In the genomic region with DNA sequence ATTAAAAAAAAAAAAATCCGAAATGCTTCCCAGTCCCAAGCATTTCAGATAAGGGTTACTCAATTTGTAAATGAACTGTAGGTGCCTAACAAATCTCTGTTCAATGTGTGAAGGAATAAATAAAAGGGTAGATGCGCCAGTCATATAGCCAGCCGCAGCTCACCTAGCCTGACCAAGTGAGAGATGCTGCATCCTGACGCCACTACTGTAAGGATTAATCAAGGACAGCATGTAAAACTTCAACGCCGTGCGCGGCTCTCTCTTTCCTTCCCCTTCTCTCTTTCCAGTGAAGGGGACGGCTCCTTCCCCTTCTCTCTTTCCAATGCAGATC, we compare ENCODE assay signal across 8 cellular contexts. TPM values are rescaled to one million over a fixed set of nuclear protein-coding genes. Genes with fewer than 3 reads are reported as not detected.
A peak's percentile ranks its signal among the peaks of the same experiment; 100 is the strongest.
DNase-seq lines count a peak whose midpoint lies in the region; ATAC-seq and TF ChIP-seq lines count a peak whose summit lies in the region.

No MANE protein-coding gene starts in this region.

- H3K4me3 ChIP-seq in lower leg skin (ENCODE audit: low read depth, poor library complexity, severe bottlenecking): peak overlapping the region; percentile 79
- peak overlapping the region; percentile 69 to 91 (median 78) for H3K4me3 ChIP-seq in upper lobe of left lung

- H3K4me3 Mint-ChIP-seq in brain: peak overlapping the region; percentile 95 to 99 (median 96)

- H3K27me3 ChIP-seq in upper lobe of left lung: no peaks in the 10 kb centered on the region

- ATAC-seq in GM19035 (IDR thresholded peaks at IDR 0.05; ENCODE audit: unreplicated experiment) (peak; percentile 28), HG03439 (IDR thresholded peaks at IDR 0.05; ENCODE audit: unreplicated experiment) (peak; percentile 13), upper lobe of left lung (ENCODE audit: low FRiP score in 2 of 2) (peak; percentile 36 to 52), GM18858 (IDR thresholded peaks at IDR 0.05; ENCODE audit: unreplicated experiment) (no peak)

- H3K9me3 Mint-ChIP-seq in brain: peaks cover 0 to 4% (median 0%) of the 10 kb centered on the region in 5 experiments

- no peaks in the 10 kb centered on the region for H3K9me3 ChIP-seq in upper lobe of left lung

- peaks cover 31% of the 10 kb centered on the region for H3K4me1 Mint-ChIP-seq in brain

- TF ChIP-seq POLR2A in lower leg skin (IDR thresholded peaks at IDR 0.05): no peak
- peak in 1 of 4 donors; percentile 47 for TF ChIP-seq POLR2A in upper lobe of left lung (IDR thresholded peaks at IDR 0.05)

- H3K27me3 Mint-ChIP-seq in brain: peaks cover 15% of the 10 kb centered on the region

- peak overlapping the region; percentile 63 to 85 (median 74) for H3K27ac ChIP-seq in upper lobe of left lung

- TF ChIP-seq CTCF in brain (conservative IDR thresholded peaks at IDR 0.05): no peak
- no peak for TF ChIP-seq CTCF in lower leg skin (IDR thresholded peaks at IDR 0.05)
- no peak for TF ChIP-seq CTCF in upper lobe of left lung (IDR thresholded peaks at IDR 0.05)

- peaks cover 0 to 12% (median 3%) of the 10 kb centered on the region in 4 donors for H3K36me3 ChIP-seq in upper lobe of left lung

- H3K4me1 ChIP-seq in upper lobe of left lung: peaks cover 9 to 18% (median 15%) of the 10 kb centered on the region in 4 donors

- H3K36me3 Mint-ChIP-seq in brain: peaks cover 8% of the 10 kb centered on the region

- intact Hi-C loops in lower leg skin (cut with DNase I; ENCODE audit: low total_unique reads): no loop called here

- TF ChIP-seq EP300 in upper lobe of left lung (IDR thresholded peaks at IDR 0.05): no peak

- DNase-seq in lower leg skin (ENCODE audit: low spot score in 2 of 2): no peak
- DNase-seq in upper lobe of left lung: no peak
- no peak for DNase-seq in cortex of kidney (lab: John Stamatoyannopoulos, UW)
- DNase-seq in inferior parietal cortex (ENCODE audit: extremely low spot score): no peak

- 9 to 10% methylated on average over 9 of the region's 9 CpGs for WGBS in lower leg skin, 2 donors
- 7 to 12% methylated on average over 9 of the region's 9 CpGs for WGBS in upper lobe of left lung, 2 donors

- peak overlapping the region; percentile 85 to 99 (median 96) for H3K27ac Mint-ChIP-seq in brain

RNA-seq across cellular contexts. Expression of a gene that starts 0.4 kb away (rescaled TPM):
- 132 TPM for polyA plus RNA-seq in brain (ENCODE audit: insufficient read depth, low read depth, low replicate concordance)
- 10 to 100 TPM; 28.2 to 42.1 (median 37.5) TPM for total RNA-seq in lower leg skin
- 100 to 1,000 TPM in 3 of 6 donors, 10 to 100 TPM in 3; 35.6 to 190 (median 95.3) TPM for total RNA-seq in upper lobe of left lung

RNA-seq across cellular contexts. Expression of a gene that starts 56.1 kb away (rescaled TPM):
- 188 TPM for polyA plus RNA-seq in brain (ENCODE audit: insufficient read depth, low read depth, low replicate concordance)
- total RNA-seq in lower leg skin: 100 to 1,000 TPM; 136 to 173 (median 143) TPM
- 100 to 1,000 TPM; 113 to 502 (median 245) TPM for total RNA-seq in upper lobe of left lung
